ENCODE assay signal across 20 cellular contexts in the genomic region with DNA sequence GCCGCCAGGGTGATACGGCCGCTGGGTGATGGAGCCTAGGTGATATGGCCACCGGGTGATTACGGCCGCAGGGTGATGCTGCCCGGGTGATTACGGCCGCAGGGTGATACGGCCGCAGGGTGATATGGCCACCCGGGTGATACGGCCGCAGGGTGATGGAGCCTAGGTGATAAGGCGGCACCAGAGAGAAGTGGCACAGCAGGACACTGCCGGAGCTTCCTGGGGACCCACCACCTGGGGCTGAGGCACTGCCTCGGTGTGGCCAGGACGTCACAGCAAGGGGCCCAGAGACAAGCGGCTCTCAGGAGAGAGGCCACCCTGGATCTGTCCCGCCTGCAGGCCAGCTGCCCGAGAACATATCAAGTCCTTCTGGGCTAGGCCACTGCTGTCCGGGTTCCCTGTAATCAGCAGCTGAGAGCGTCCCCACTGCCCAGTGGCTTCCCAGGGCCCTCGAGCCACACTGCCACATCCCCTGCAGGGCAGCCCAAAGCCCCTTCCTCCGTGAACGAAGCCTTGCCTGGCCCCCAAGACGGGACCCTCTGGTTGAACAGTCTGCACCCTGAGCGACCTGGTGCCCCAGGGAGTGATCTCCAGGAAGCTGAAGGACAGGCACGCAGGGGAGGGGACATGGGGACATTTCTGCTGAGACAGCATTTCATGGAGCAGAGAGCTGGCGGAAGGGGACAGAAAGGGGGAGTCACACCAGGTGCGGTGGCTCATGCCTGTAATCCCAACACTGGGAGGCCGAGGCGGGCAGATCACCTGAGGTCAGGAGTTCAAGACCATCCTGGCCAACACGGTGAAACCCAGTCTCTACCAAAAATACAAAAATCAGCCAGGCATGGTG.
"Had no signal": no experiment of that assay in that cellular context is flagged by ENCODE, and none has a peak within 500 bp of the region (broad histone marks: within the 10 kb centered on the region; RNA-seq: fewer than 3 reads in every experiment).

No MANE protein-coding gene starts in this region.

- H3K9me3 Mint-ChIP-seq: immature natural killer cell, naive B cell, neural crest cell had no signal

- H3K27ac Mint-ChIP-seq: immature natural killer cell had no signal

- H3K27ac ChIP-seq: esophagus muscularis mucosa, gastroesophageal sphincter, left ventricle myocardium inferior, ovary, right atrium auricular region, suprapubic skin, thyroid gland, upper lobe of left lung, uterus had no signal

- ATAC-seq: gastroesophageal sphincter; left cardiac atrium; stimulated activated naive CD8-positive, alpha-beta T cell treated with anti-CD3 and anti-CD28 coated beads, Interleukin-15, Interleukin-2, amounts not matched to agents 100 U/mL and 50 U/mL, for 24 hours had no signal

- H3K4me1 ChIP-seq: suprapubic skin, thyroid gland, uterus had no signal

- H3K4me1 Mint-ChIP-seq: neural crest cell had no signal

- H3K9me3 ChIP-seq: esophagus muscularis mucosa, gastroesophageal sphincter, left ventricle myocardium inferior, ovary, right atrium auricular region, suprapubic skin, thyroid gland, upper lobe of left lung, uterus had no signal

- H3K36me3 ChIP-seq: ovary, uterus had no signal

- DNase-seq: effector memory CD4-positive, alpha-beta T cell; glutamatergic neuron; immature natural killer cell; left cardiac atrium; left ventricle myocardium inferior; mesenchymal stem cell; naive B cell; ovary; small intestine; stimulated activated CD4-positive, alpha-beta T cell treated with anti-CD3 and anti-CD28 coated beads, Interleukin-2, amount 100 ng/mL, for 48 hours; stimulated activated naive CD8-positive, alpha-beta T cell treated with anti-CD3 and anti-CD28 coated beads, Interleukin-15, Interleukin-2, amounts not matched to agents 100 U/mL and 50 U/mL, for 24 hours; thyroid gland; uterus had no signal

- H3K27me3 ChIP-seq: esophagus muscularis mucosa, gastroesophageal sphincter, ovary, right atrium auricular region, suprapubic skin, thyroid gland, upper lobe of left lung, uterus had no signal

- H3K4me3 Mint-ChIP-seq: immature natural killer cell, naive B cell, neural crest cell had no signal

- H3K4me3 ChIP-seq: esophagus muscularis mucosa, gastroesophageal sphincter, left ventricle myocardium inferior, lung, ovary, right atrium auricular region, suprapubic skin, thyroid gland, upper lobe of left lung, uterus had no signal

- H3K27me3 Mint-ChIP-seq: naive B cell had no signal
